ENCODE assay signal across 23 cellular contexts in genomic region chr14:53441789-53442188, GRCh38.
"Had no signal": no experiment of that assay in that cellular context is flagged by ENCODE, and none has a peak within 500 bp of the region (broad histone marks: within the 10 kb centered on the region; RNA-seq: fewer than 3 reads in every experiment).

No MANE protein-coding gene starts in this region.

- FAIRE-seq: RCC 7860 had no signal

- ATAC-seq: T-cell had no signal

- H3K4me3 Mint-ChIP-seq: T-cell had no signal

- H3K27ac ChIP-seq: KMS-11, SJSA1, SK-N-MC had no signal

- DNase-seq: Kasumi-1, MM.1S, NCI-H1092 treated with DMSO at 0.1 percent for 48 hours, NCI-H1436, NCI-H187, NCI-H2029, NCI-H2081 treated with DMSO at 0.1 percent for 48 hours, NCI-H2171, NCI-H226, NCI-H446, NCI-H510A, NCI-H524 treated with DMSO at 0.1 percent for 48 hours, NCI-H69, NCI-H774, Right ventricle myocardium superior, RPMI8226, SIG-M5, SW 1271, T-cell had no signal

- H3K9me3 ChIP-seq: SJSA1 had no signal

- H3K36me3 ChIP-seq: SJSA1 had no signal

- H3K27ac Mint-ChIP-seq: T-cell had no signal

- H3K9ac ChIP-seq: KMS-11 had no signal

- H3K4me1 Mint-ChIP-seq: T-cell had no signal

- H3K27me3 ChIP-seq: SJSA1 had no signal

- H3K4me3 ChIP-seq: SJSA1, SK-N-MC had no signal

- H3K4me2 ChIP-seq: KMS-11 had no signal

- H3K4me1 ChIP-seq: SJSA1 had no signal
